In the genomic region with DNA sequence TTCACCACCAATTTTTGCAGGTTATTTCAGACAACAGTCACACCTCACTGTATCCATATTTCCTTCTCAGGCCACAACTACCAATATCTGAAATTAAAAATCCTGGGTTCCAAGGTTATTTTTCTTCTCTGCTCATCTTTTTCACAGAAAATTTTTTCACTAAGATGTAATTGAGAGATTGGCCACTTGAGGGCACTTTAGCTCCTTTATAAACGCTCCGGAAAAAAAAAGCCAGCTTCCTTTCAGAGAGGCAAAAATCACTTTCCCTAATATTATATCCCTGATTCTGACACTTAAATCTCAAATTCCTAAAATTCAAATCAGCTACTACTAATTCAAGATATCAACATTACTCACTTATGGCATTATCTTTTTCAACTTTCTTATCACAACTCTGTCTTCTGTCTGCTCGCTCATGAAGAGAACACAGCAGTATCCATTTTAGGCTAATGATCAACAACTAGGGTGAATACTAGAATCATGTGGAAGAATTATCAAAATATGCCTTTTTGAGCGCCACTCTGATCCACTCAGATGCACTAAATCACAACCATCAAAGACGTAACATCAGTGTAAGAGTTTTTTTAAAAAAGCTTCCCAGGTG, we compare ENCODE assay signal across 1 cellular context.
TF ChIP-seq lines count a peak whose summit lies in the region.

No MANE protein-coding gene starts in this region.

TF ChIP-seq in H1, 55 proteins besides CTCF, POLR2A, EP300 and RAD21:
- no peak for TF ChIP-seq RNF2 (IDR thresholded peaks at IDR 0.05; ENCODE audit: borderline replicate concordance, low read depth, low read length, missing control alignments, poor library complexity, severe bottlenecking)
- TF ChIP-seq EZH2 (IDR thresholded peaks at IDR 0.05; ENCODE audit: low read depth, low read length, severe bottlenecking): no peak
- no peak for TF ChIP-seq TEAD4 (IDR thresholded peaks at IDR 0.05; ENCODE audit: low read depth, low read length)
- no peak for TF ChIP-seq ZNF274 (IDR thresholded peaks at IDR 0.05; ENCODE audit: borderline replicate concordance, extremely low read depth, low read length)
